9 cellular contexts compared by ENCODE assay signal in the genomic region with DNA sequence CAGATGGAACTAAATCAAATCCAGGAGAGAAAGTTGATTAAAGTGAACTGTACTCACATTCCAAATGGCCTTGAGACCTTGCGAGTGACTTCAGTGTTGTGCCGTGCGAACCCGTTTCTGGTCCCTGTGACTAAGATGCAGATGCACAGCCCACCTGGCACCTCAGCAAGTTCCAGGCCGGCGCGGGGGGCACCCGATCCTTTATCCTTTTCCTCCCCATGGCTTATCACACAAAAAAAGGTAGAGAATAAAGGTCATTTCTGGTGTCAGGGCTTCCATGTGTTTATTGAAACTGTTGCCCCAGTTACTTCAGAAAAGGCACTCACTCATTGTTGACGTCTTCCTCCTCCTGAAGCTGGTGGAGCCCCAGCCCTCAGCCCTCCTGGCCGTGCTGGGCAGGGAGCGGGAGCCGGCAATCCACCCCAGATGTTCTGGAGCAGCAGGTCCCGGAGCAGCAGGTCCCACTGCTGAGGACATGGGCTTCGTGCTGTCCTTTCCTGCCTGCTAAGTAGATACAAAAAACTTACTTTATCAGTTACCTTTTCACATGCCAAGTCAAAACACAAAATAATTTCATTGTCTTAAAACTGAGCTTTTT.
"Had no signal": no experiment of that assay in that cellular context is flagged by ENCODE, and none has a peak within 500 bp of the region (broad histone marks: within the 10 kb centered on the region; RNA-seq: fewer than 3 reads in every experiment).

No MANE protein-coding gene starts in this region.

- H3K27ac ChIP-seq: ascending aorta, pancreas, suprapubic skin had no signal

- H3K4me1 ChIP-seq: ascending aorta, pancreas had no signal

- H3K9me3 ChIP-seq: ascending aorta, pancreas, suprapubic skin had no signal

- H3K4me3 ChIP-seq: ascending aorta, pancreas had no signal

- DNase-seq: activated CD4-positive, alpha-beta T cell treated with anti-CD3 and anti-CD28 coated beads, Interleukin-2, amount 50 U/mL, for 1 hour; activated naive CD4-positive, alpha-beta T cell; hypothalamus; pancreas; stimulated activated CD4-positive, alpha-beta T cell treated with anti-CD3 and anti-CD28 coated beads, Interleukin-2, amount 100 ng/mL, for 48 hours; stimulated activated naive CD8-positive, alpha-beta T cell treated with anti-CD3 and anti-CD28 coated beads, Interleukin-15, Interleukin-2, amounts not matched to agents 100 U/mL and 50 U/mL, for 24 hours had no signal

- H3K4me3 Mint-ChIP-seq: activated T-helper 1 cell treated with anti-CD3 and anti-CD28 coated beads, Interleukin-12 subunit alpha, Interleukin-12 subunit beta, Interleukin-2, Interleukin-4 antibody, amounts not matched to agents 30 ng/mL and 10 ng/mL and 1 ng/mL, durations not matched to agents 14 hours and 24 hours and 36 hours had no signal

- H3K36me3 ChIP-seq: pancreas had no signal

- H3K27me3 ChIP-seq: ascending aorta, pancreas, suprapubic skin had no signal

- H3K27ac Mint-ChIP-seq: activated T-helper 1 cell treated with anti-CD3 and anti-CD28 coated beads, Interleukin-12 subunit alpha, Interleukin-12 subunit beta, Interleukin-2, Interleukin-4 antibody, amounts not matched to agents 30 ng/mL and 10 ng/mL and 1 ng/mL, durations not matched to agents 14 hours and 24 hours and 36 hours had no signal
